ENCODE assay signal across 8 cellular contexts in the genomic region with DNA sequence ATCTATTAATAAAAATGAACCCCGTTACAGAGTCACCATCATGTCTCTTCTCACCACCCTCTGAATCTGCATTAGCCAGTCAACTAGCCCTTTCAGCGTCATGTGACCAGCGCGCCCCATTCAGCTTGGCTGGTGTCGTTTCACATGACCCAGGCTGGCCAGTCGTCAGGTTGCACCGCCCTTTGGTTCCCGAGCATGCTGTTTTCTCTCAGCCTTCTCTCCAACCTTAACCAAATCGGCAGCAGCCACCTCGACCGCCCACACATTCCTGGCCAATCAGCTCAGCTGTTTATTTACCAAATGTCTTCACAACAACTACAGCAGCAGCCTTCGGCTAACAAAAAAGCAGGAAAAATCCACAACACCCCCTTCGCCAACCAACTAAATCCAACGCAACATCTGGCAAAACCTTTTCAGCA. TPM values are rescaled to one million over a fixed set of nuclear protein-coding genes. Genes with fewer than 3 reads are reported as not detected.
A peak's percentile ranks its signal among the peaks of the same experiment; 100 is the strongest.
DNase-seq lines count a peak whose midpoint lies in the region; ATAC-seq and TF ChIP-seq lines count a peak whose summit lies in the region.

No MANE protein-coding gene starts in this region.

- H3K4me1 Mint-ChIP-seq in glutamatergic neuron (ENCODE audit: low read depth, unreplicated experiment) = peaks cover 39% of the 10 kb centered on the region

- peak; percentile 51 for DNase-seq in NCI-H526 treated with DMSO at 0.1 percent for 48 hours (lab: John Stamatoyannopoulos, UW)
- peak; percentile 39 for DNase-seq in activated gamma-delta T cell (lab: John Stamatoyannopoulos, UW)
- peak; percentile 58 for DNase-seq in glutamatergic neuron
- no peak for DNase-seq in UCSD-AML1 (lab: John Stamatoyannopoulos, UW; ENCODE audit: unreplicated experiment)
- DNase-seq in HuH-7.5 (ENCODE audit: low spot score) = no peak

- H3K36me3 ChIP-seq in ACC112 (ENCODE audit: insufficient read depth, low read length) (peaks cover 90% of the 10 kb centered on the region), skeletal muscle satellite cell (ENCODE audit: insufficient read depth, low read length) (peaks cover 97% of the 10 kb centered on the region)

- H3K9me3 Mint-ChIP-seq in glutamatergic neuron (ENCODE audit: unreplicated experiment) = peaks cover 15% of the 10 kb centered on the region

- H3K36me3 Mint-ChIP-seq in glutamatergic neuron (ENCODE audit: unreplicated experiment) = peaks cover 21% of the 10 kb centered on the region

- H3K4me1 ChIP-seq in ACC112 (ENCODE audit: control insufficient read depth, insufficient read depth, low read length, unreplicated experiment) = peaks cover 60% of the 10 kb centered on the region
- peaks cover 48% of the 10 kb centered on the region for H3K4me1 ChIP-seq in skeletal muscle satellite cell (ENCODE audit: control insufficient read depth, insufficient read depth, low read length)

- no peak for TF ChIP-seq CTCF in glutamatergic neuron (IDR thresholded peaks at IDR 0.05; ENCODE audit: partially characterized antibody, unreplicated experiment)

- ATAC-seq in HG03108 (IDR thresholded peaks at IDR 0.05; ENCODE audit: unreplicated experiment) = no peak

- no peak overlapping the region; the same call in 1 of the 2 replicates for H3K27ac ChIP-seq in ACC112 (ENCODE audit: low read depth, low read length)

- H3K4me2 ChIP-seq in skeletal muscle satellite cell (ENCODE audit: low read length) = peak overlapping the region; percentile 85

- H3K9me3 ChIP-seq in skeletal muscle satellite cell (replicated peaks; ENCODE audit: low read length) = no peaks in the 10 kb centered on the region

- H3K4me3 ChIP-seq in ACC112 (ENCODE audit: low read depth, low read length) (peak overlapping the region; percentile 95), skeletal muscle satellite cell (ENCODE audit: low read length) (peak overlapping the region; percentile 74)

- H3K27me3 Mint-ChIP-seq in glutamatergic neuron (ENCODE audit: unreplicated experiment) = peaks cover 6% of the 10 kb centered on the region

- H3K4me3 Mint-ChIP-seq in glutamatergic neuron (ENCODE audit: unreplicated experiment) = peak overlapping the region; percentile 71

- H3K79me2 ChIP-seq in ACC112 (ENCODE audit: control insufficient read depth, insufficient read depth, low read length, unreplicated experiment) = peaks cover 99% of the 10 kb centered on the region

- H3K9ac ChIP-seq in skeletal muscle satellite cell (ENCODE audit: low read depth, low read length) = no peak overlapping the region

- H3K27me3 ChIP-seq in ACC112 (ENCODE audit: insufficient read depth, low read length) (no peaks in the 10 kb centered on the region), skeletal muscle satellite cell (ENCODE audit: control insufficient read depth, insufficient read depth, low read length) (no peaks in the 10 kb centered on the region)

- no peak overlapping the region for H2AFZ ChIP-seq in ACC112 (ENCODE audit: low read length, unreplicated experiment)

- H3K27ac Mint-ChIP-seq in glutamatergic neuron (ENCODE audit: unreplicated experiment) = peak overlapping the region; percentile 17

RNA-seq across cellular contexts. Expression of a gene that starts 5.6 kb away (rescaled TPM):
- 288 TPM for total RNA-seq in glutamatergic neuron (ENCODE audit: unreplicated experiment)
- total RNA-seq in skeletal muscle satellite cell (2012; rRNA removed) = 182 and 211 TPM in 2 replicates

RNA-seq across cellular contexts. Expression of a gene that starts 52.5 kb away (rescaled TPM):
- total RNA-seq in glutamatergic neuron (ENCODE audit: unreplicated experiment) = 55.1 TPM
- 11.2 and 13.8 TPM in 2 replicates for total RNA-seq in skeletal muscle satellite cell (2012; rRNA removed)

Comparison
In these comparisons a context has a peak if more than half of its experiments do, and no peak if none do; other contexts are left out.
1. DNase-seq: peak in NCI-H526 treated with DMSO at 0.1 percent for 48 hours (single experiment), activated gamma-delta T cell (single experiment) and glutamatergic neuron (single experiment); none in UCSD-AML1 (single experiment) and HuH-7.5 (single experiment).